Comparison of ENCODE assay signal across 25 cellular contexts in the genomic region with DNA sequence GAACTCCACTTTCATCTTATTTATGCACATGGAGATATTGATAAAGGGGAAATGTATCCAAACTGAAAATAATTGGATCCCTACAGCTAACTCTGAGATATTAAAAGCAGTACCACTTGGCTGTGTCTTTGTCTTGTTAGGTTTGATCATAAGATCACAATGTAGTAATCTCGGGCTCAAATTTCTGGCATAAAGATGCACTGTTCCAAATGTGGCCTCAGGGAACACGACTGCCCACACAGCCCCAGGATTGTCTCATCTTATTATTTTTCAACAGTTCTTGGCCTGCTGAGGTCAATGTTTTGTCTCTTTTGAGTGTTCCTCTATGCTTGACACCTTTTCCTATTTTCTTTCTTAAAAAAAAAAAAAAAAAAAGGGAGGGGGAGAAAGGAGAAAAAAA.
DNase-seq lines count a peak whose midpoint lies in the region; ATAC-seq and TF ChIP-seq lines count a peak whose summit lies in the region.
"Had no signal": no experiment of that assay in that cellular context is flagged by ENCODE, and none has a peak within 500 bp of the region (broad histone marks: within the 10 kb centered on the region; RNA-seq: fewer than 3 reads in every experiment).

No MANE protein-coding gene starts in this region.

- H3K36me3 Mint-ChIP-seq in GM23338 (ENCODE audit: low read depth), result peaks cover 15% of the 10 kb centered on the region
- H3K36me3 Mint-ChIP-seq in WTC11, result peaks cover 16% of the 10 kb centered on the region
- H3K36me3 Mint-ChIP-seq in activated CD4-positive, alpha-beta T cell treated with anti-CD3 and anti-CD28 coated beads for 36 hours (ENCODE audit: low read depth), result no peaks in the 10 kb centered on the region
- H3K36me3 Mint-ChIP-seq: T-cell had no signal

- no peak overlapping the region for H3K27ac Mint-ChIP-seq in GM23338
- H3K27ac Mint-ChIP-seq in WTC11, result peak overlapping the region; percentile 73
- no peak overlapping the region for H3K27ac Mint-ChIP-seq in activated CD4-positive, alpha-beta T cell treated with anti-CD3 and anti-CD28 coated beads for 36 hours
- H3K27ac Mint-ChIP-seq: activated T-cell treated with anti-CD3 and anti-CD28 coated beads, Interleukin-2, amount 50 U/mL, for 24 hours; stimulated activated effector memory CD8-positive, alpha-beta T cell treated with anti-CD3 and anti-CD28 coated beads, Interleukin-12 subunit alpha, Interleukin-12 subunit beta, amount 100 ng/mL, for 72 hours; T-cell had no signal

- no peaks in the 10 kb centered on the region; the same call in 1 of the 2 replicates for H3F3A ChIP-seq in GM23338 (replicated peaks; ENCODE audit: low read depth)

- H3K27me3 ChIP-seq in GM23338 (ENCODE audit: insufficient read depth), result no peaks in the 10 kb centered on the region
- H3K27me3 ChIP-seq in uterus, result no peaks in the 10 kb centered on the region
- H3K27me3 ChIP-seq: brain microvascular endothelial cell, vagina had no signal

- TF ChIP-seq CTCF in GM23338 (conservative IDR thresholded peaks at IDR 0.05; ENCODE audit: low read depth in 2 of 2), result no peak
- TF ChIP-seq CTCF in WTC11 (IDR thresholded peaks at IDR 0.05), result no peak
- no peak for TF ChIP-seq CTCF in foreskin fibroblast (IDR thresholded peaks at IDR 0.05; ENCODE audit: low read depth, low read length)
- no peak for TF ChIP-seq CTCF in uterus (IDR thresholded peaks at IDR 0.05)

- POLR2A ChIA-PET in WTC11 (lab: Charles Lee), result interaction anchor here (0.7 kb wide), 1 partner anchor 89 kb away, joined by 5 read pairs; no protein-coding TSS in a partner anchor
- POLR2A ChIA-PET in activated CD4-positive, alpha-beta T cell treated with anti-CD3 and anti-CD28 coated beads for 36 hours (lab: Charles Lee), result no interaction called here

- H3K9me2 ChIP-seq in GM23338 (ENCODE audit: insufficient read depth), result no peaks in the 10 kb centered on the region

- H3K9me3 Mint-ChIP-seq in GM23338 (peaks cover 3% of the 10 kb centered on the region; the same call in 2 of the 3 replicates), WTC11 (peaks cover 9% of the 10 kb centered on the region)
- peaks cover 2% of the 10 kb centered on the region for H3K9me3 Mint-ChIP-seq in activated CD4-positive, alpha-beta T cell treated with anti-CD3 and anti-CD28 coated beads for 36 hours (ENCODE audit: low read depth)
- H3K9me3 Mint-ChIP-seq: stimulated activated effector memory CD8-positive, alpha-beta T cell treated with anti-CD3 and anti-CD28 coated beads, Interleukin-12 subunit alpha, Interleukin-12 subunit beta, amount 100 ng/mL, for 72 hours had no signal

- peak overlapping the region; percentile 49 for H3K4me3 Mint-ChIP-seq in GM23338
- H3K4me3 Mint-ChIP-seq in WTC11, result peak overlapping the region; percentile 42
- no peak overlapping the region for H3K4me3 Mint-ChIP-seq in activated CD4-positive, alpha-beta T cell treated with anti-CD3 and anti-CD28 coated beads for 36 hours
- H3K4me3 Mint-ChIP-seq: activated T-cell treated with anti-CD3 and anti-CD28 coated beads, Interleukin-2, amount 50 U/mL, for 24 hours; stimulated activated effector memory CD8-positive, alpha-beta T cell treated with anti-CD3 and anti-CD28 coated beads, Interleukin-12 subunit alpha, Interleukin-12 subunit beta, amount 100 ng/mL, for 72 hours; T-cell had no signal

- peaks cover 38% of the 10 kb centered on the region for H3K4me1 ChIP-seq in GM23338 (ENCODE audit: insufficient read depth)
- no peaks in the 10 kb centered on the region for H3K4me1 ChIP-seq in uterus

- H4K20me1 ChIP-seq in GM23338 (replicated peaks; ENCODE audit: insufficient read depth), result no peaks in the 10 kb centered on the region; the same call in 1 of the 2 replicates

- H2AFZ ChIP-seq in GM23338, result no peak overlapping the region

- TF ChIP-seq POLR2A in uterus (IDR thresholded peaks at IDR 0.05), result no peak

- H3K27ac ChIP-seq in GM23338 (ENCODE audit: low read depth) (no peak overlapping the region), uterus (no peak overlapping the region)
- H3K27ac ChIP-seq: brain microvascular endothelial cell, C4-2B, skin epidermis, vagina had no signal

- H3K4me3 ChIP-seq in GM23338 (peak overlapping the region; percentile 21; the same call in 1 of the 2 replicates), foreskin fibroblast (ENCODE audit: low read depth in 1 of 2, low read length in 2 of 2) (no peak overlapping the region), skeletal muscle cell (ENCODE audit: low read depth, low read length) (no peak overlapping the region), uterus (no peak overlapping the region)
- H3K4me3 ChIP-seq: skin epidermis, vagina had no signal

- H3K4me2 ChIP-seq in GM23338, result peak overlapping the region; percentile 34

- H3K27me3 Mint-ChIP-seq in GM23338 (ENCODE audit: insufficient read depth, low read depth, poor library complexity), result peaks cover 22% of the 10 kb centered on the region
- H3K27me3 Mint-ChIP-seq in WTC11 (ENCODE audit: low read depth), result peaks cover 12% of the 10 kb centered on the region
- H3K27me3 Mint-ChIP-seq in activated CD4-positive, alpha-beta T cell treated with anti-CD3 and anti-CD28 coated beads for 36 hours, result peaks cover 35% of the 10 kb centered on the region

- H3K79me2 ChIP-seq in GM23338 (replicated peaks; ENCODE audit: insufficient read depth), result no peaks in the 10 kb centered on the region

- no peak for ATAC-seq in GM23338
- ATAC-seq in WTC11, result no peak
- ATAC-seq in HG03521 (IDR thresholded peaks at IDR 0.05; ENCODE audit: unreplicated experiment), result no peak
- no peak for ATAC-seq in activated CD4-positive, alpha-beta T cell treated with anti-CD3 and anti-CD28 coated beads for 36 hours
- ATAC-seq: esophagus mucosa; HCT116; Panc1; stimulated activated effector memory CD8-positive, alpha-beta T cell treated with anti-CD3 and anti-CD28 coated beads, Interleukin-12 subunit alpha, Interleukin-12 subunit beta, amount 100 ng/mL, for 72 hours; T-cell had no signal

- intact Hi-C loops in uterus (cut with DNase I; ENCODE audit: low total_unique reads), result no loop called here
- intact Hi-C loops in activated CD4-positive, alpha-beta T cell treated with anti-CD3 and anti-CD28 coated beads for 36 hours (cut with DNase I, micrococcal nuclease), result loop anchor here in 1 of 2 experiments (5.0 kb wide), 3 partner anchors 117 to 277 kb away; no protein-coding TSS in a partner anchor

- DNase-seq in GM23338 (ENCODE audit: low spot score), result no peak
- DNase-seq in WTC11 (ENCODE audit: low spot score), result no peak
- DNase-seq in foreskin fibroblast, result peak; percentile 12 to 50
- peak; percentile 10 for DNase-seq in skeletal muscle cell (ENCODE audit: low read depth)
- no peak for DNase-seq in uterus
- DNase-seq in activated CD4-positive, alpha-beta T cell treated with anti-CD3 and anti-CD28 coated beads for 36 hours, result no peak
- DNase-seq: activated CD4-positive, alpha-beta T cell treated with anti-CD3 and anti-CD28 coated beads for 1 hour; activated gamma-delta T cell treated with Interleukin-2 at 50 U/mL for 16 hours; activated T-cell treated with anti-CD3 and anti-CD28 coated beads, Interleukin-2, amount 50 U/mL, for 24 hours; brain microvascular endothelial cell; effector memory CD4-positive, alpha-beta T cell; NCI-H2081; NCI-H446 treated with DMSO at 0.1 percent for 48 hours; NK-92 treated with Interleukin-12 subunit alpha and Interleukin-12 subunit beta, amount 100 ng/mL, for 24 hours; SIG-M5; stimulated activated CD4-positive, alpha-beta T cell treated with anti-CD3 and anti-CD28 coated beads, Interleukin-1b, Interleukin-23, amount 100 ng/mL, for 48 hours; T-cell had no signal

- peaks cover 63% of the 10 kb centered on the region for H3K4me1 Mint-ChIP-seq in GM23338
- peaks cover 62% of the 10 kb centered on the region for H3K4me1 Mint-ChIP-seq in WTC11
- peaks cover 9% of the 10 kb centered on the region for H3K4me1 Mint-ChIP-seq in activated CD4-positive, alpha-beta T cell treated with anti-CD3 and anti-CD28 coated beads for 36 hours

- no peaks in the 10 kb centered on the region for H3K9me3 ChIP-seq in uterus
- H3K9me3 ChIP-seq: vagina had no signal

- CTCF ChIA-PET in WTC11 (lab: Charles Lee), result interaction anchor here (0.7 to 2.0 kb wide), 4 partner anchors 12 to 275 kb away, joined by 3 to 8 read pairs (median 4); no protein-coding TSS in a partner anchor
- CTCF ChIA-PET in activated CD4-positive, alpha-beta T cell treated with anti-CD3 and anti-CD28 coated beads for 36 hours (lab: Charles Lee), result no interaction called here

- H3K36me3 ChIP-seq in GM23338 (ENCODE audit: insufficient read depth) (no peaks in the 10 kb centered on the region), uterus (no peaks in the 10 kb centered on the region)
- H3K36me3 ChIP-seq: brain microvascular endothelial cell had no signal

TF ChIP-seq in GM23338, 12 proteins besides CTCF, POLR2A, EP300 and RAD21 (continues in another document):
- TF ChIP-seq EZH2phosphoT487 (IDR thresholded peaks at IDR 0.05; ENCODE audit: unreplicated experiment), result no peak

TF ChIP-seq in WTC11, 78 proteins besides CTCF, POLR2A, EP300 and RAD21:
- TF ChIP-seq ZNF423 (CRISPR knock-in tag; IDR thresholded peaks at IDR 0.05) (no peak), FOXK1 (CRISPR knock-in tag; IDR thresholded peaks at IDR 0.05) (no peak)

Comparison
In these comparisons a context has a peak if more than half of its experiments do, and no peak if none do; other contexts are left out.
1. DNase-seq: peak in foreskin fibroblast (2 of 2) and skeletal muscle cell (single experiment); none in GM23338 (single experiment), WTC11 (single experiment), uterus (0 of 2) and activated CD4-positive, alpha-beta T cell treated with anti-CD3 and anti-CD28 coated beads for 36 hours (single experiment).